ENCODE assay signal across 14 cellular contexts in genomic region chr1:6425671-6426070, GRCh38. TPM values are rescaled to one million over a fixed set of nuclear protein-coding genes. Genes with fewer than 3 reads are reported as not detected.
A peak's percentile ranks its signal among the peaks of the same experiment; 100 is the strongest.
DNase-seq lines count a peak whose midpoint lies in the region; ATAC-seq, FAIRE-seq and TF ChIP-seq lines count a peak whose summit lies in the region.
"Had no signal": no experiment of that assay in that cellular context is flagged by ENCODE, and none has a peak within 500 bp of the region (broad histone marks: within the 10 kb centered on the region; RNA-seq: fewer than 3 reads in every experiment).

No MANE protein-coding gene starts in this region.

- no peak for TF ChIP-seq RAD21 in H1 (IDR thresholded peaks at IDR 0.05 in 1 of 2, conservative IDR thresholded peaks at IDR 0.05 in 1 of 2; ENCODE audit: low read depth in 2 of 2, low read length in 2 of 2)

- CTCF ChIA-PET in PC-3 (lab: Charles Lee), result no interaction called here
- CTCF ChIA-PET in H1 (lab: Charles Lee; ENCODE audit: partially characterized antibody), result interaction anchor here (0.6 to 2.9 kb wide), 11 partner anchors 8 to 187 kb away, joined by 3 to 42 read pairs (median 4); no protein-coding TSS in a partner anchor

- H3K9ac ChIP-seq in PC-3 (ENCODE audit: low read length) (no peak overlapping the region), H1 (replicated peaks in 1 of 4; ENCODE audit: extremely low read depth in 1 of 4, low read depth in 3 of 4, low read length in 3 of 4) (no peak overlapping the region), neuronal stem cell (ENCODE audit: low read depth, low read length, poor library complexity) (no peak overlapping the region)

- H3K4me1 ChIP-seq in PC-3 (ENCODE audit: insufficient read depth, low read length), result peaks cover 61% of the 10 kb centered on the region
- peaks cover 0 to 26% (median 11%) of the 10 kb centered on the region in 4 experiments; a peak in 5 of 7 replicates for H3K4me1 ChIP-seq in H1 (replicated peaks in 1 of 4; ENCODE audit: control insufficient read depth in 3 of 4, insufficient read depth in 4 of 4, low read length in 3 of 4)
- H3K4me1 ChIP-seq in neuronal stem cell (ENCODE audit: control insufficient read depth in 2 of 2, insufficient read depth in 1 of 2, low read depth in 1 of 2, low read length in 2 of 2), result peaks cover 5 to 10% of the 10 kb centered on the region in 2 donors

- H3K27me3 ChIP-seq in PC-3 (ENCODE audit: low read length) (no peaks in the 10 kb centered on the region), H1 (replicated peaks in 1 of 4; ENCODE audit: control insufficient read depth in 3 of 4, extremely low read depth in 1 of 4, insufficient read depth in 3 of 4, low read length in 3 of 4) (peaks cover 41 to 65% (median 57%) of the 10 kb centered on the region in 4 experiments), neuronal stem cell (ENCODE audit: control insufficient read depth in 3 of 3, insufficient read depth in 3 of 3, low read depth in 1 of 3, low read length in 3 of 3) (peaks cover 27 to 86% (median 57%) of the 10 kb centered on the region in 3 experiments)

- no peaks in the 10 kb centered on the region for H3K9me3 ChIP-seq in PC-3 (ENCODE audit: low read length)
- no peaks in the 10 kb centered on the region for H3K9me3 ChIP-seq in H1 (ENCODE audit: insufficient read depth in 2 of 2, low read depth in 1 of 2, low read length in 1 of 2)
- H3K9me3 ChIP-seq in neuronal stem cell (replicated peaks in 1 of 2; ENCODE audit: control insufficient read depth in 2 of 2, insufficient read depth in 1 of 2, low read depth in 1 of 2, low read length in 2 of 2), result no peaks in the 10 kb centered on the region
- H3K9me3 ChIP-seq: A549 had no signal

- H3K4ac ChIP-seq in H1 (replicated peaks; ENCODE audit: insufficient read length, low read depth, low read length) (no peak overlapping the region), neuronal stem cell (ENCODE audit: low read length) (no peak overlapping the region)

- H4K91ac ChIP-seq in H1 (replicated peaks; ENCODE audit: insufficient read length, low read length) (no peak overlapping the region), neuronal stem cell (ENCODE audit: low read depth, low read length, poor library complexity) (no peak overlapping the region)

- TF ChIP-seq EP300 in H1 (IDR thresholded peaks at IDR 0.05; ENCODE audit: borderline replicate concordance in 1 of 2, low read depth in 2 of 2, low read length in 2 of 2), result no peak

- intact Hi-C loops in PC-3 (cut with micrococcal nuclease) (no loop called here), Right ventricle myocardium inferior (cut with DNase I) (no loop called here)

- no peak overlapping the region for H4K5ac ChIP-seq in H1 (ENCODE audit: insufficient read length, low read depth, low read length)

- no peak for TF ChIP-seq POLR2A in H1 (IDR thresholded peaks at IDR 0.05; ENCODE audit: control extremely low read depth in 1 of 2, low read depth in 2 of 2, low read length in 2 of 2)

- H2BK5ac ChIP-seq in H1 (ENCODE audit: low read depth, low read length), result no peak overlapping the region
- no peak overlapping the region for H2BK5ac ChIP-seq in neuronal stem cell (ENCODE audit: low read length)

- no peak overlapping the region for H2BK20ac ChIP-seq in H1 (ENCODE audit: low read length)

- H3K4me2 ChIP-seq in PC-3 (ENCODE audit: low read length) (peak overlapping the region; percentile 61), H1 (ENCODE audit: insufficient read depth in 1 of 2, low read depth in 2 of 2, low read length in 2 of 2) (no peak overlapping the region; a peak in 1 of 4 replicates), neuronal stem cell (ENCODE audit: insufficient read depth, low read length, poor library complexity, severe bottlenecking) (no peak overlapping the region)
- H3K4me2 ChIP-seq: A549 had no signal

- BruUV-seq in PC-3 (replicated peaks; lab: Mats Ljungman, UMichigan), result TSS peak; percentile 46

- H2BK15ac ChIP-seq in H1 (ENCODE audit: low read length), result no peak overlapping the region
- no peak overlapping the region for H2BK15ac ChIP-seq in neuronal stem cell (ENCODE audit: low read length)

- H3K36me3 ChIP-seq in PC-3 (ENCODE audit: low read depth, low read length), result no peaks in the 10 kb centered on the region
- peaks cover 0 to 5% (median 0%) of the 10 kb centered on the region in 4 experiments; a peak in 1 of 8 replicates for H3K36me3 ChIP-seq in H1 (ENCODE audit: control insufficient read depth in 2 of 4, insufficient read depth in 4 of 4, low read length in 3 of 4)
- H3K36me3 ChIP-seq in neuronal stem cell (replicated peaks in 1 of 2; ENCODE audit: control insufficient read depth in 2 of 2, insufficient read depth in 2 of 2, low read length in 2 of 2), result no peaks in the 10 kb centered on the region

- H3F3A ChIP-seq in PC-3 (ENCODE audit: low read length, unreplicated experiment), result no peaks in the 10 kb centered on the region

- WGBS in H1 (ENCODE audit: extremely low coverage in 1 of 2, insufficient coverage in 1 of 2, insufficient read length in 1 of 2, insufficient replicate concordance in 2 of 2, low coverage in 1 of 2, low lambda C conversion rate in 2 of 2, missing lambda C conversion rate in 1 of 2), 2 experiments, result 85% methylated on average over 5 of the region's 5 CpGs; no CpG with 5 or more reads in 1 of the 2 experiments
- no CpG with 5 or more reads among the region's 5 CpGs for WGBS in neuronal stem cell (ENCODE audit: extremely low coverage in 2 of 2, insufficient read length in 2 of 2, insufficient replicate concordance in 1 of 2), 2 donors

- no peak overlapping the region for H2BK120ac ChIP-seq in H1 (replicated peaks; ENCODE audit: low read depth, low read length)
- no peak overlapping the region for H2BK120ac ChIP-seq in neuronal stem cell (ENCODE audit: low read depth, low read length)

- FAIRE-seq in H1 (lab: Jason Lieb, UNC), result no peak
- FAIRE-seq: A549 had no signal

- peaks cover 7% of the 10 kb centered on the region; the same call in 1 of the 2 replicates for H3K23me2 ChIP-seq in H1 (ENCODE audit: low read depth, low read length)

- TF ChIP-seq CTCF in C4-2B (conservative IDR thresholded peaks at IDR 0.05) (no peak), PC-3 (conservative IDR thresholded peaks at IDR 0.05; ENCODE audit: low read depth, low read length) (no peak), H1 (IDR thresholded peaks at IDR 0.05; ENCODE audit: control extremely low read depth in 1 of 3, insufficient read depth in 1 of 3, low read depth in 1 of 3, low read length in 3 of 3) (no peak)

- no peaks in the 10 kb centered on the region for H3K79me1 ChIP-seq in H1 (ENCODE audit: low read depth, low read length)
- H3K79me1 ChIP-seq in neuronal stem cell (ENCODE audit: low read depth, low read length), result peaks cover 2% of the 10 kb centered on the region

- H3K79me2 ChIP-seq in PC-3 (ENCODE audit: low read length) (peaks cover 5% of the 10 kb centered on the region; the same call in 1 of the 2 replicates), H1 (ENCODE audit: control insufficient read depth in 1 of 2, insufficient read depth in 2 of 2, low read length in 2 of 2) (no peaks in the 10 kb centered on the region)

- no peaks in the 10 kb centered on the region for H4K20me1 ChIP-seq in PC-3 (ENCODE audit: low read length)
- H4K20me1 ChIP-seq in H1 (replicated peaks in 1 of 2; ENCODE audit: control insufficient read depth in 1 of 2, insufficient read depth in 2 of 2, low read length in 2 of 2), result peaks cover 0 to 7% of the 10 kb centered on the region in 2 experiments

- H3K14ac ChIP-seq in H1 (ENCODE audit: insufficient read length), result no peak overlapping the region
- H3K14ac ChIP-seq in neuronal stem cell (ENCODE audit: low read length), result no peak overlapping the region

- no peaks in the 10 kb centered on the region for H3K9me2 ChIP-seq in PC-3 (replicated peaks; ENCODE audit: low read length)

- H2AK5ac ChIP-seq in H1 (ENCODE audit: low read depth, low read length) (no peak overlapping the region), neuronal stem cell (ENCODE audit: low read depth, low read length) (peak overlapping the region; percentile 17)

- H2AFZ ChIP-seq in PC-3 (ENCODE audit: low read length) (no peak overlapping the region), H1 (ENCODE audit: low read length) (no peak overlapping the region), neuronal stem cell (ENCODE audit: low read length) (no peak overlapping the region)

- ATAC-seq in PC-3 (no peak), Right ventricle myocardium inferior (no peak), HG03432 (IDR thresholded peaks at IDR 0.05; ENCODE audit: unreplicated experiment) (no peak)
- ATAC-seq: A549 had no signal

- H3K4me3 ChIP-seq in PC-3 (ENCODE audit: low read length), result peak overlapping the region; percentile 46
- H3K4me3 ChIP-seq in H1 (ENCODE audit: extremely low read depth in 1 of 4, insufficient read depth in 2 of 4, low read depth in 3 of 4, low read length in 4 of 4), result no peak overlapping the region
- H3K4me3 ChIP-seq in neuronal stem cell (ENCODE audit: low read length in 2 of 2), result no peak overlapping the region
- H3K4me3 ChIP-seq: A549 had no signal

- H2BK12ac ChIP-seq in H1 (ENCODE audit: low read depth, low read length) (no peak overlapping the region; the same call in 1 of the 2 replicates), neuronal stem cell (ENCODE audit: low read length) (no peak overlapping the region)

- POLR2A ChIA-PET in PC-3 (lab: Charles Lee; ENCODE audit: unreplicated experiment) (interaction anchor here (0.5 kb wide), 1 partner anchor 65 kb away, joined by 3 read pairs; no protein-coding TSS in a partner anchor), H1 (lab: Charles Lee; ENCODE audit: partially characterized antibody) (interaction anchor here (0.6 to 1.7 kb wide), 5 partner anchors 9 to 233 kb away, joined by 3 to 4 read pairs (median 3); no protein-coding TSS in a partner anchor)

- H3K23ac ChIP-seq in H1 (ENCODE audit: insufficient read length), result no peak overlapping the region
- peak overlapping the region; percentile 90 for H3K23ac ChIP-seq in neuronal stem cell (ENCODE audit: low read depth, low read length, poor library complexity)

- H3K18ac ChIP-seq in H1 (ENCODE audit: extremely low read depth, low read length), result no peak overlapping the region
- no peak overlapping the region for H3K18ac ChIP-seq in neuronal stem cell (ENCODE audit: low read length)

- no peak overlapping the region for H4K8ac ChIP-seq in H1 (ENCODE audit: extremely low read depth, insufficient read depth, low read length)
- no peak overlapping the region for H4K8ac ChIP-seq in neuronal stem cell (ENCODE audit: low read depth, low read length)

- DNase-seq in PC-3, result no peak
- DNase-seq in H1 (ENCODE audit: low read depth in 1 of 2, low spot score in 2 of 2), result no peak
- no peak for DNase-seq in neuronal stem cell (ENCODE audit: low spot score)
- DNase-seq in Right ventricle myocardium inferior (ENCODE audit: missing footprints), result no peak
- DNase-seq in HK-2 (ENCODE audit: unreplicated experiment), result no peak
- DNase-seq: Calu3, H7, MV-4-11, NCI-H187 treated with DMSO at 0.1 percent for 48 hours, NCI-H345, OCI-M1 had no signal

- no peak overlapping the region for H3K56ac ChIP-seq in H1 (replicated peaks; ENCODE audit: insufficient read length, low read depth, low read length)

- H3K27ac ChIP-seq in C4-2B, result peak overlapping the region; percentile 69; the same call in 1 of the 2 replicates
- H3K27ac ChIP-seq in PC-3 (ENCODE audit: low read length), result no peak overlapping the region
- H3K27ac ChIP-seq in H1 (ENCODE audit: low read depth, low read length), result no peak overlapping the region
- H3K27ac ChIP-seq in neuronal stem cell (replicated peaks; ENCODE audit: low read length), result no peak overlapping the region
- H3K27ac ChIP-seq: A549 had no signal

RNA-seq across cellular contexts. Expression of gene ESPN, which starts 1.1 kb away (rescaled TPM):
- 11.1 and 14.1 TPM in 2 replicates for total RNA-seq in PC-3 (2014; rRNA removed)
- total RNA-seq in H1 (2021; fragmentation: NEBNext Ultra II Directional; extraction: Animal tissue kit (Norgen Biotek cat#: 25700)), result 14.8 and 16.3 TPM in 2 replicates
- 5.2 and 13.4 TPM in 2 replicates for polyA plus RNA-seq in H1 (2011; rRNA removed)
- polyA plus RNA-seq in H1 (2011; cell fraction: cytosol; rRNA removed), result 9.6 TPM
- polyA plus RNA-seq in H1 (2011; cell fraction: nucleus; rRNA removed), result 22.5 TPM
- 6.8 to 15.9 TPM (median 13.7 TPM) in 4 replicates for polyA plus RNA-seq in H1 (2012, experiment 1 of 2)
- 10.4 TPM for polyA plus RNA-seq in H1 (2012, experiment 2 of 2)
- 14.0 TPM for polyA plus RNA-seq in H1 (2013, experiment 1 of 2)
- polyA plus RNA-seq in H1 (2013, experiment 2 of 2), result 14.1 TPM
- 2.7 and 2.8 TPM in 2 replicates for polyA minus RNA-seq in H1 (2011; rRNA and poly(A)+ RNA removed)
- 11.9 TPM for polyA minus RNA-seq in H1 (2011; cell fraction: cytosol; rRNA and poly(A)+ RNA removed)
- polyA minus RNA-seq in H1 (2011; cell fraction: nucleus; rRNA and poly(A)+ RNA removed), result 8.3 TPM
- polyA plus RNA-seq in neuronal stem cell (2013, experiment 1 of 2), result 3.5 TPM
- 3.6 TPM for polyA plus RNA-seq in neuronal stem cell (2013, experiment 2 of 2)
- 0.24 TPM for total RNA-seq in Right ventricle myocardium inferior

RNA-seq across cellular contexts. Expression of gene HES2, which starts 6.0 kb away (rescaled TPM):
- total RNA-seq in PC-3 (2014; rRNA removed) (41.0 and 42.9 TPM in 2 replicates), Right ventricle myocardium inferior (not detected)
- 0.15 and 0.36 TPM in 2 replicates for total RNA-seq in H1 (2021; fragmentation: NEBNext Ultra II Directional; extraction: Animal tissue kit (Norgen Biotek cat#: 25700))
- 0.53 and 0.86 TPM in 2 replicates for polyA plus RNA-seq in H1 (2011; rRNA removed)
- polyA plus RNA-seq in H1 (2011; cell fraction: cytosol; rRNA removed), result 0.78 TPM
- 1.2 TPM for polyA plus RNA-seq in H1 (2011; cell fraction: nucleus; rRNA removed)
- polyA plus RNA-seq in H1 (2012, experiment 1 of 2), result 0.29 to 0.70 TPM (median 0.55 TPM) in 4 replicates
- 0.18 TPM for polyA plus RNA-seq in H1 (2012, experiment 2 of 2)
- 0.93 TPM for polyA plus RNA-seq in H1 (2013, experiment 1 of 2)
- 1.2 TPM for polyA plus RNA-seq in H1 (2013, experiment 2 of 2)
- polyA minus RNA-seq in H1 (2011; rRNA and poly(A)+ RNA removed), result 0.41 and 1.3 TPM in 2 replicates
- not detected for polyA minus RNA-seq in H1 (2011; cell fraction: cytosol; rRNA and poly(A)+ RNA removed)
- 0.70 TPM for polyA minus RNA-seq in H1 (2011; cell fraction: nucleus; rRNA and poly(A)+ RNA removed)
- polyA plus RNA-seq in neuronal stem cell (2013, experiment 1 of 2), result 0.26 TPM
- 0.22 TPM for polyA plus RNA-seq in neuronal stem cell (2013, experiment 2 of 2)
- total RNA-seq: Calu3 had no signal

RNA-seq across cellular contexts. Expression of gene ACOT7, which starts 32.1 kb away (rescaled TPM):
- total RNA-seq in PC-3 (2014; rRNA removed) (164 and 165 TPM in 2 replicates), Right ventricle myocardium inferior (9.8 TPM)
- total RNA-seq in H1 (2021; fragmentation: NEBNext Ultra II Directional; extraction: Animal tissue kit (Norgen Biotek cat#: 25700)), result 150 and 151 TPM in 2 replicates
- 214 and 263 TPM in 2 replicates for polyA plus RNA-seq in H1 (2011; rRNA removed)
- 194 TPM for polyA plus RNA-seq in H1 (2011; cell fraction: cytosol; rRNA removed)
- polyA plus RNA-seq in H1 (2011; cell fraction: nucleus; rRNA removed), result 168 TPM
- polyA plus RNA-seq in H1 (2012, experiment 1 of 2), result 126 to 192 TPM (median 179 TPM) in 4 replicates
- 213 TPM for polyA plus RNA-seq in H1 (2012, experiment 2 of 2)
- polyA plus RNA-seq in H1 (2013, experiment 1 of 2), result 128 TPM
- polyA plus RNA-seq in H1 (2013, experiment 2 of 2), result 131 TPM
- 103 and 119 TPM in 2 replicates for polyA minus RNA-seq in H1 (2011; rRNA and poly(A)+ RNA removed)
- 58.6 TPM for polyA minus RNA-seq in H1 (2011; cell fraction: cytosol; rRNA and poly(A)+ RNA removed)
- polyA minus RNA-seq in H1 (2011; cell fraction: nucleus; rRNA and poly(A)+ RNA removed), result 43.6 TPM
- polyA plus RNA-seq in neuronal stem cell (2013, experiment 1 of 2), result 83.2 TPM
- 81.2 TPM for polyA plus RNA-seq in neuronal stem cell (2013, experiment 2 of 2)

RNA-seq across cellular contexts. Expression of gene TNFRSF25, which starts 40.3 kb away (rescaled TPM):
- total RNA-seq in PC-3 (2014; rRNA removed) (42.5 and 60.1 TPM in 2 replicates), Right ventricle myocardium inferior (11.4 TPM)
- 9.3 and 10.7 TPM in 2 replicates for total RNA-seq in H1 (2021; fragmentation: NEBNext Ultra II Directional; extraction: Animal tissue kit (Norgen Biotek cat#: 25700))
- polyA plus RNA-seq in H1 (2011; rRNA removed), result 19.5 and 26.1 TPM in 2 replicates
- 20.6 TPM for polyA plus RNA-seq in H1 (2011; cell fraction: cytosol; rRNA removed)
- 116 TPM for polyA plus RNA-seq in H1 (2011; cell fraction: nucleus; rRNA removed)
- 7.8 to 20.0 TPM (median 18.8 TPM) in 4 replicates for polyA plus RNA-seq in H1 (2012, experiment 1 of 2)
- 8.1 TPM for polyA plus RNA-seq in H1 (2012, experiment 2 of 2)
- polyA plus RNA-seq in H1 (2013, experiment 1 of 2), result 11.1 TPM
- polyA plus RNA-seq in H1 (2013, experiment 2 of 2), result 9.8 TPM
- 3.1 and 3.9 TPM in 2 replicates for polyA minus RNA-seq in H1 (2011; rRNA and poly(A)+ RNA removed)
- 4.1 TPM for polyA minus RNA-seq in H1 (2011; cell fraction: cytosol; rRNA and poly(A)+ RNA removed)
- polyA minus RNA-seq in H1 (2011; cell fraction: nucleus; rRNA and poly(A)+ RNA removed), result 9.6 TPM
- polyA plus RNA-seq in neuronal stem cell (2013, experiment 1 of 2), result 14.5 TPM
- 14.1 TPM for polyA plus RNA-seq in neuronal stem cell (2013, experiment 2 of 2)

Comparison
In these comparisons a context has a peak if more than half of its experiments do, and no peak if none do; other contexts are left out.
1. RNA of gene HES2, which starts 6.0 kb away (total RNA-seq): 41.0 to 42.9 TPM in PC-3; 0.15 to 0.36 TPM in H1 and not detected in Right ventricle myocardium inferior (single experiment); every median in the first group is over 10 times any median in the second.
2. RNA of gene ACOT7, which starts 32.1 kb away (total RNA-seq): 164 to 165 TPM in PC-3 and 150 to 151 TPM in H1; 9.8 TPM in Right ventricle myocardium inferior (single experiment); every median in the first group is over 10 times any median in the second.